Comparison of ENCODE assay signal across 1 cellular context in the genomic region with DNA sequence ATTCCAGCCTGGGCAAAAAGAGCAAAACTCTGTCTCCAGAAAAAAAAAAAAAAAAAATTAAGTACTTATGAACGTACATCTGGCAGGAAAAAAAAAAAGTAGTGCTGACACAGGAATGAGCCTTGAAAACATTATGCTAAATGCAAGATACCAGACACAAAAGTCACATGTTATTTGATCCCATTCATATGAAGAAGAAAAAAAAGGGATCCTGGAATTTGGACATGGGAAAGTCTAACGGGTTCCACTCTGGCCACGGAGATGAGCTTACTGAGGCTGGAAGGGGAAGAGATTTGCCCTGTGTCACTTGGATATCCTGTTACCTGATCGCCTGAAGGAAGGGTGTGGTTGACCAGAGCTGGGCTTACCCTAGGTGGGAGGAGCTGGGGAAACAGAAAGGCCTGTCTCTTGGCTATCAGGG.
TF ChIP-seq lines count a peak whose summit lies in the region.

No MANE protein-coding gene starts in this region.

TF ChIP-seq in WTC11, 78 proteins besides CTCF, POLR2A, EP300 and RAD21 (continued from another document):
- TF ChIP-seq, protein P1, sequence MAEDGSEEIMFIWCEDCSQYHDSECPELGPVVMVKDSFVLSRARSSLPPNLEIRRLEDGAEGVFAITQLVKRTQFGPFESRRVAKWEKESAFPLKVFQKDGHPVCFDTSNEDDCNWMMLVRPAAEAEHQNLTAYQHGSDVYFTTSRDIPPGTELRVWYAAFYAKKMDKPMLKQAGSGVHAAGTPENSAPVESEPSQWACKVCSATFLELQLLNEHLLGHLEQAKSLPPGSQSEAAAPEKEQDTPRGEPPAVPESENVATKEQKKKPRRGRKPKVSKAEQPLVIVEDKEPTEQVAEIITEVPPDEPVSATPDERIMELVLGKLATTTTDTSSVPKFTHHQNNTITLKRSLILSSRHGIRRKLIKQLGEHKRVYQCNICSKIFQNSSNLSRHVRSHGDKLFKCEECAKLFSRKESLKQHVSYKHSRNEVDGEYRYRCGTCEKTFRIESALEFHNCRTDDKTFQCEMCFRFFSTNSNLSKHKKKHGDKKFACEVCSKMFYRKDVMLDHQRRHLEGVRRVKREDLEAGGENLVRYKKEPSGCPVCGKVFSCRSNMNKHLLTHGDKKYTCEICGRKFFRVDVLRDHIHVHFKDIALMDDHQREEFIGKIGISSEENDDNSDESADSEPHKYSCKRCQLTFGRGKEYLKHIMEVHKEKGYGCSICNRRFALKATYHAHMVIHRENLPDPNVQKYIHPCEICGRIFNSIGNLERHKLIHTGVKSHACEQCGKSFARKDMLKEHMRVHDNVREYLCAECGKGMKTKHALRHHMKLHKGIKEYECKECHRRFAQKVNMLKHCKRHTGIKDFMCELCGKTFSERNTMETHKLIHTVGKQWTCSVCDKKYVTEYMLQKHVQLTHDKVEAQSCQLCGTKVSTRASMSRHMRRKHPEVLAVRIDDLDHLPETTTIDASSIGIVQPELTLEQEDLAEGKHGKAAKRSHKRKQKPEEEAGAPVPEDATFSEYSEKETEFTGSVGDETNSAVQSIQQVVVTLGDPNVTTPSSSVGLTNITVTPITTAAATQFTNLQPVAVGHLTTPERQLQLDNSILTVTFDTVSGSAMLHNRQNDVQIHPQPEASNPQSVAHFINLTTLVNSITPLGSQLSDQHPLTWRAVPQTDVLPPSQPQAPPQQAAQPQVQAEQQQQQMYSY (CRISPR knock-in tag; IDR thresholded peaks at IDR 0.05) = no peak
- TF ChIP-seq NFATC4 (CRISPR knock-in tag; IDR thresholded peaks at IDR 0.05) = no peak
- TF ChIP-seq, protein P2, sequence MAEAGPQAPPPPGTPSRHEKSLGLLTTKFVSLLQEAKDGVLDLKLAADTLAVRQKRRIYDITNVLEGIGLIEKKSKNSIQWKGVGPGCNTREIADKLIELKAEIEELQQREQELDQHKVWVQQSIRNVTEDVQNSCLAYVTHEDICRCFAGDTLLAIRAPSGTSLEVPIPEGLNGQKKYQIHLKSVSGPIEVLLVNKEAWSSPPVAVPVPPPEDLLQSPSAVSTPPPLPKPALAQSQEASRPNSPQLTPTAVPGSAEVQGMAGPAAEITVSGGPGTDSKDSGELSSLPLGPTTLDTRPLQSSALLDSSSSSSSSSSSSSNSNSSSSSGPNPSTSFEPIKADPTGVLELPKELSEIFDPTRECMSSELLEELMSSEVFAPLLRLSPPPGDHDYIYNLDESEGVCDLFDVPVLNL (CRISPR knock-in tag; IDR thresholded peaks at IDR 0.05; ENCODE audit: borderline replicate concordance, low read depth) = no peak
